23 cellular contexts compared by ENCODE assay signal in the genomic region with DNA sequence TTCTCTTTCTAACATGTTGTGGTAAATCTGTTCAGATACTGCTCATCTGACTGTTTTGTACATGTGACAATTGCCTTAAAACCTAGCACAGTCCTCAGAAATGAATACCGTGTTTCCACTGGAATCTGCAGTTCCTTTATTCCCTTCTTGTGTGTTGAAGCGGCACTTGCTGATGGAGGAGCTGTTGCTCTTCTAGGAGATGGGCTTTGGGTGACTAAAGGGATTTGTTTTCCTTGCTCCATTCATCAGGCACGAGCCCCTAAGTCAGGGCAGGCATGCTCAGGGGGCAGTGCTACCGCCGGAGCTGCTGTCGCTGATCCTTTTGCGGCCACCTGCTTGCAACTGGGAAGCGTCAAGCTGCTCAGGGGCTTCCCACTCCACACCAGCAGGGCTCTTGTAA. TPM values are rescaled to one million over a fixed set of nuclear protein-coding genes. Genes with fewer than 3 reads are reported as not detected.
DNase-seq lines count a peak whose midpoint lies in the region; ATAC-seq, FAIRE-seq and TF ChIP-seq lines count a peak whose summit lies in the region.
"Had no signal": no experiment of that assay in that cellular context is flagged by ENCODE, and none has a peak within 500 bp of the region (broad histone marks: within the 10 kb centered on the region; RNA-seq: fewer than 3 reads in every experiment).

No MANE protein-coding gene starts in this region.

- H3K4me3 Mint-ChIP-seq in activated naive CD8-positive, alpha-beta T cell treated with anti-CD3 and anti-CD28 coated beads, Interleukin-2, amount 10 ng/mL, durations not matched to agents 7 days and 5 days = no peak overlapping the region
- H3K4me3 Mint-ChIP-seq in activated naive CD8-positive, alpha-beta T cell treated with anti-CD3 and anti-CD28 coated beads, Interleukin-2, amount 50 U/mL, for 24 hours = no peak overlapping the region
- H3K4me3 Mint-ChIP-seq in memory B cell = no peak overlapping the region
- H3K4me3 Mint-ChIP-seq in stimulated activated memory B cell treated with anti-CD40 and anti-IgM and Interleukin-4, amounts not matched to agents 10 μg/mL and 1 μg/mL and 100 μg/mL, for 72 hours = no peak overlapping the region
- H3K4me3 Mint-ChIP-seq: CD14-positive monocyte had no signal

- H3K9me3 ChIP-seq in K562 (replicated peaks; ENCODE audit: control insufficient read depth, insufficient read depth, low read depth, low read length) = no peaks in the 10 kb centered on the region
- H3K9me3 ChIP-seq: Caco-2, MG63 had no signal

- no peak for FAIRE-seq in K562 (lab: Jason Lieb, UNC)
- FAIRE-seq: GM12891, GM19239 had no signal

- no peaks in the 10 kb centered on the region for H3K27me3 Mint-ChIP-seq in activated naive CD8-positive, alpha-beta T cell treated with anti-CD3 and anti-CD28 coated beads, Interleukin-2, amount 10 ng/mL, durations not matched to agents 7 days and 5 days
- no peaks in the 10 kb centered on the region for H3K27me3 Mint-ChIP-seq in activated naive CD8-positive, alpha-beta T cell treated with anti-CD3 and anti-CD28 coated beads, Interleukin-2, amount 50 U/mL, for 24 hours
- no peaks in the 10 kb centered on the region for H3K27me3 Mint-ChIP-seq in memory B cell
- H3K27me3 Mint-ChIP-seq in stimulated activated memory B cell treated with anti-CD40 and anti-IgM and Interleukin-4, amounts not matched to agents 10 μg/mL and 1 μg/mL and 100 μg/mL, for 72 hours = no peaks in the 10 kb centered on the region

- CTCF ChIA-PET in K562 (lab: Yijun Ruan, JAX; ENCODE audit: low intra/inter-chr PET ratio) = no interaction called here

- no peak overlapping the region for H3K9ac ChIP-seq in K562 (ENCODE audit: insufficient read depth in 1 of 2, low read depth in 2 of 2, low read length in 2 of 2)

- no peaks in the 10 kb centered on the region for H4K20me1 ChIP-seq in K562 (replicated peaks; ENCODE audit: control insufficient read depth, insufficient read depth, low read length)

- no peak for TF ChIP-seq RAD21 in K562 (CRISPR knock-in tag; conservative IDR thresholded peaks at IDR 0.05 in 1 of 2, IDR thresholded peaks at IDR 0.05 in 1 of 2)

- peaks cover 3% of the 10 kb centered on the region for H3K9me1 ChIP-seq in K562 (ENCODE audit: control insufficient read depth, insufficient read depth, low read length)

- H3K4me2 ChIP-seq in K562 (ENCODE audit: insufficient read depth, low read length) = no peak overlapping the region

- peaks cover 4% of the 10 kb centered on the region for H3K4me1 Mint-ChIP-seq in activated naive CD8-positive, alpha-beta T cell treated with anti-CD3 and anti-CD28 coated beads, Interleukin-2, amount 10 ng/mL, durations not matched to agents 7 days and 5 days
- H3K4me1 Mint-ChIP-seq in activated naive CD8-positive, alpha-beta T cell treated with anti-CD3 and anti-CD28 coated beads, Interleukin-2, amount 50 U/mL, for 24 hours = peaks cover 10% of the 10 kb centered on the region
- peaks cover 20% of the 10 kb centered on the region for H3K4me1 Mint-ChIP-seq in memory B cell
- H3K4me1 Mint-ChIP-seq in stimulated activated memory B cell treated with anti-CD40 and anti-IgM and Interleukin-4, amounts not matched to agents 10 μg/mL and 1 μg/mL and 100 μg/mL, for 72 hours = peaks cover 51% of the 10 kb centered on the region

- no peak overlapping the region for H3K27ac ChIP-seq in K562 (ENCODE audit: extremely low read depth, low read depth, low read length)

- no peaks in the 10 kb centered on the region for H3K27me3 ChIP-seq in K562 (ENCODE audit: control insufficient read depth in 2 of 2, insufficient read depth in 2 of 2, low read length in 2 of 2)
- H3K27me3 ChIP-seq: MG63 had no signal

- H3K36me3 Mint-ChIP-seq in activated naive CD8-positive, alpha-beta T cell treated with anti-CD3 and anti-CD28 coated beads, Interleukin-2, amount 10 ng/mL, durations not matched to agents 7 days and 5 days = peaks cover 12% of the 10 kb centered on the region
- H3K36me3 Mint-ChIP-seq in activated naive CD8-positive, alpha-beta T cell treated with anti-CD3 and anti-CD28 coated beads, Interleukin-2, amount 50 U/mL, for 24 hours (ENCODE audit: low read depth) = peaks cover 10% of the 10 kb centered on the region
- H3K36me3 Mint-ChIP-seq in memory B cell = peaks cover 14% of the 10 kb centered on the region
- peaks cover 63% of the 10 kb centered on the region for H3K36me3 Mint-ChIP-seq in stimulated activated memory B cell treated with anti-CD40 and anti-IgM and Interleukin-4, amounts not matched to agents 10 μg/mL and 1 μg/mL and 100 μg/mL, for 72 hours

- H3K36me3 ChIP-seq in K562 (ENCODE audit: control insufficient read depth, insufficient read depth, low read length) = peaks cover 20% of the 10 kb centered on the region

- in situ Hi-C loops in K562 (cut with MboI) = no loop called here

- no peak for ATAC-seq in activated naive CD8-positive, alpha-beta T cell treated with anti-CD3 and anti-CD28 coated beads, Interleukin-2, amount 10 ng/mL, durations not matched to agents 7 days and 5 days (ENCODE audit: low read depth)
- no peak for ATAC-seq in activated naive CD8-positive, alpha-beta T cell treated with anti-CD3 and anti-CD28 coated beads, Interleukin-2, amount 50 U/mL, for 24 hours
- ATAC-seq in K562 = no peak
- ATAC-seq in memory B cell (ENCODE audit: low read depth) = no peak
- no peak for ATAC-seq in stimulated activated memory B cell treated with anti-CD40 and anti-IgM and Interleukin-4, amounts not matched to agents 10 μg/mL and 1 μg/mL and 100 μg/mL, for 72 hours
- ATAC-seq in sciatic nerve = no peak
- ATAC-seq: HCT116, Panc1 had no signal

- WGBS in K562 (ENCODE audit: insufficient coverage, low coverage, missing lambda C conversion rate) = 84% methylated on average over 7 of the region's 8 CpGs

- no TSS peak for BruUV-seq in K562 (replicated peaks; lab: Mats Ljungman, UMichigan)

- no peak for TF ChIP-seq EP300 in K562 (IDR thresholded peaks at IDR 0.05; ENCODE audit: low read length)

- no peaks in the 10 kb centered on the region for H3K9me3 Mint-ChIP-seq in activated naive CD8-positive, alpha-beta T cell treated with anti-CD3 and anti-CD28 coated beads, Interleukin-2, amount 10 ng/mL, durations not matched to agents 7 days and 5 days
- H3K9me3 Mint-ChIP-seq in activated naive CD8-positive, alpha-beta T cell treated with anti-CD3 and anti-CD28 coated beads, Interleukin-2, amount 50 U/mL, for 24 hours = no peaks in the 10 kb centered on the region
- H3K9me3 Mint-ChIP-seq in memory B cell = no peaks in the 10 kb centered on the region
- H3K9me3 Mint-ChIP-seq in stimulated activated memory B cell treated with anti-CD40 and anti-IgM and Interleukin-4, amounts not matched to agents 10 μg/mL and 1 μg/mL and 100 μg/mL, for 72 hours = no peaks in the 10 kb centered on the region
- H3K9me3 Mint-ChIP-seq: CD14-positive monocyte had no signal

- TF ChIP-seq POLR2A in K562 (conservative IDR thresholded peaks at IDR 0.05) = no peak

- POLR2A ChIA-PET in activated naive CD8-positive, alpha-beta T cell treated with anti-CD3 and anti-CD28 coated beads, Interleukin-2, amount 10 ng/mL, durations not matched to agents 7 days and 5 days (lab: Charles Lee) = interaction anchor here (0.6 kb wide), 1 partner anchor 34 kb away, joined by 3 read pairs; no protein-coding TSS in a partner anchor
- POLR2A ChIA-PET in K562 (lab: Yijun Ruan, JAX) = interaction anchor here (0.6 to 3.3 kb wide), 5 partner anchors 8 to 1587 kb away, joined by 3 to 11 read pairs (median 4); no protein-coding TSS in a partner anchor

- DNase-seq in activated naive CD8-positive, alpha-beta T cell treated with anti-CD3 and anti-CD28 coated beads, Interleukin-2, amount 10 ng/mL, durations not matched to agents 7 days and 5 days = no peak
- DNase-seq in activated naive CD8-positive, alpha-beta T cell treated with anti-CD3 and anti-CD28 coated beads, Interleukin-2, amount 50 U/mL, for 24 hours = no peak
- DNase-seq in K562 (ENCODE audit: extremely low read depth in 1 of 4, low spot score in 3 of 4) (no peak), memory B cell (ENCODE audit: low spot score in 2 of 2) (no peak), sciatic nerve (ENCODE audit: low spot score) (no peak), NCI-H748 (lab: John Stamatoyannopoulos, UW; ENCODE audit: unreplicated experiment) (no peak)
- no peak for DNase-seq in activated CD8-positive, alpha-beta memory T cell treated with anti-CD3 and anti-CD28 coated beads for 24 hours
- DNase-seq: 8988T, Caco-2, KG1, NCI-H1092 treated with DMSO at 0.1 percent for 48 hours, NCI-H1694, NCI-H2107, NCI-H345, NCI-H526 treated with DMSO at 0.1 percent for 48 hours, SIG-M5 had no signal

- TF ChIP-seq CTCF in K562 (IDR thresholded peaks at IDR 0.05 in 2 of 3, conservative IDR thresholded peaks at IDR 0.05 in 1 of 3; ENCODE audit: insufficient read depth in 2 of 3, low read depth in 1 of 3, low read length in 3 of 3) = no peak

- H2AFZ ChIP-seq in K562 (ENCODE audit: low read depth, low read length) = no peak overlapping the region

- H3K79me2 ChIP-seq in K562 (ENCODE audit: control insufficient read depth, insufficient read depth, low read length) = no peaks in the 10 kb centered on the region

- no peak overlapping the region for H3K4me3 ChIP-seq in K562
- H3K4me3 ChIP-seq: MG63 had no signal

- intact Hi-C loops in K562 (cut with micrococcal nuclease) = no loop called here
- intact Hi-C loops in sciatic nerve (cut with DNase I) = no loop called here

- H3K4me1 ChIP-seq in K562 (replicated peaks in 1 of 2; ENCODE audit: control insufficient read depth in 2 of 2, insufficient read depth in 2 of 2, low read length in 2 of 2) = peaks cover 18 to 46% of the 10 kb centered on the region in 2 experiments; a peak in 4 of 5 replicates

- peak overlapping the region; percentile 31 for H3K27ac Mint-ChIP-seq in activated naive CD8-positive, alpha-beta T cell treated with anti-CD3 and anti-CD28 coated beads, Interleukin-2, amount 10 ng/mL, durations not matched to agents 7 days and 5 days
- H3K27ac Mint-ChIP-seq in activated naive CD8-positive, alpha-beta T cell treated with anti-CD3 and anti-CD28 coated beads, Interleukin-2, amount 50 U/mL, for 24 hours = no peak overlapping the region
- H3K27ac Mint-ChIP-seq in memory B cell = peak overlapping the region; percentile 58
- peak overlapping the region; percentile 27 for H3K27ac Mint-ChIP-seq in stimulated activated memory B cell treated with anti-CD40 and anti-IgM and Interleukin-4, amounts not matched to agents 10 μg/mL and 1 μg/mL and 100 μg/mL, for 72 hours

RNA-seq across cellular contexts. Expression of gene CEP68, which starts 32.5 kb away (rescaled TPM):
- 10 to 100 TPM; 20.9 to 22.8 TPM for total RNA-seq in activated naive CD8-positive, alpha-beta T cell treated with anti-CD3 and anti-CD28 coated beads, Interleukin-2, amount 10 ng/mL, durations not matched to agents 7 days and 5 days
- 19.6 and 32.3 TPM in 2 replicates for total RNA-seq in K562 (2011; cell fraction: chromatin; rRNA removed; ENCODE audit: low replicate concordance)
- total RNA-seq in K562 (2011; cell fraction: nucleolus; rRNA removed) = 15.3 and 16.3 TPM in 2 replicates
- total RNA-seq in K562 (2011; cell fraction: nucleoplasm; rRNA removed) = 16.1 and 19.7 TPM in 2 replicates
- total RNA-seq in K562 (2014; rRNA removed) = 4.5 and 7.2 TPM in 2 replicates
- 5.2 and 5.3 TPM in 2 replicates for total RNA-seq in K562 (2014; rRNA removed; fragmentation: Illumina TruSeq; extraction: Trizol)
- total RNA-seq in K562 (2015; rRNA removed; fragmentation: Illumina TruSeq; extraction: Trizol) = 4.8 and 5.1 TPM in 2 replicates
- 8.5 and 9.1 TPM in 2 replicates for total RNA-seq in K562 (2021)
- polyA plus RNA-seq in K562 (2011; rRNA removed) = 5.4 and 9.7 TPM in 2 replicates
- polyA plus RNA-seq in K562 (2011; cell fraction: cytosol; rRNA removed) = 4.7 and 6.8 TPM in 2 replicates
- polyA plus RNA-seq in K562 (2011; cell fraction: nucleus; rRNA removed) = 9.6 and 10.4 TPM in 2 replicates
- polyA plus RNA-seq in K562 (2012) = 4.6 and 8.4 TPM in 2 replicates
- 6.7 and 7.2 TPM in 2 replicates for polyA plus RNA-seq in K562 (2014; fragmentation: Illumina TruSeq; extraction: Trizol)
- 1 to 10 TPM; 1.4 to 1.5 TPM for polyA plus RNA-seq in K562 (2014; fragmentation: Nextera tagmentation; extraction: Ambion mirVana)
- 5.2 and 8.7 TPM in 2 replicates for polyA plus RNA-seq in K562 (2014; rRNA removed)
- polyA minus RNA-seq in K562 (2011; rRNA and poly(A)+ RNA removed) = 8.3 and 11.7 TPM in 2 replicates
- polyA minus RNA-seq in K562 (2011; cell fraction: cytosol; rRNA and poly(A)+ RNA removed) = 3.4 and 4.0 TPM in 2 replicates
- polyA minus RNA-seq in K562 (2011; cell fraction: nucleus; rRNA and poly(A)+ RNA removed) = 10.6 and 15.1 TPM in 2 replicates
- total RNA-seq in sciatic nerve = 29.1 TPM

RNA-seq across cellular contexts. Expression of gene SLC1A4, which starts 34.5 kb away (rescaled TPM):
- total RNA-seq in activated naive CD8-positive, alpha-beta T cell treated with anti-CD3 and anti-CD28 coated beads, Interleukin-2, amount 10 ng/mL, durations not matched to agents 7 days and 5 days = 10 to 100 TPM; 26.8 to 27.0 TPM
- 17.5 and 18.4 TPM in 2 replicates for total RNA-seq in K562 (2011; cell fraction: chromatin; rRNA removed; ENCODE audit: low replicate concordance)
- 26.2 and 28.7 TPM in 2 replicates for total RNA-seq in K562 (2011; cell fraction: nucleolus; rRNA removed)
- 23.0 and 27.7 TPM in 2 replicates for total RNA-seq in K562 (2011; cell fraction: nucleoplasm; rRNA removed)
- total RNA-seq in K562 (2014; rRNA removed) (13.9 TPM in 2 replicates), K562 (2014; rRNA removed; fragmentation: Illumina TruSeq; extraction: Trizol) (10.9 and 11.5 TPM in 2 replicates), K562 (2015; rRNA removed; fragmentation: Illumina TruSeq; extraction: Trizol) (4.4 and 4.6 TPM in 2 replicates), K562 (2021) (18.5 and 24.0 TPM in 2 replicates), sciatic nerve (14.3 TPM)
- polyA plus RNA-seq in K562 (2011; rRNA removed) (6.9 and 13.4 TPM in 2 replicates), K562 (2014; fragmentation: Illumina TruSeq; extraction: Trizol) (16.4 and 18.0 TPM in 2 replicates), K562 (2014; fragmentation: Nextera tagmentation; extraction: Ambion mirVana) (1 to 10 TPM; 5.0 to 6.8 TPM), K562 (2014; rRNA removed) (9.8 and 11.6 TPM in 2 replicates)
- polyA plus RNA-seq in K562 (2011; cell fraction: cytosol; rRNA removed) = 7.5 and 14.3 TPM in 2 replicates
- 11.3 and 11.9 TPM in 2 replicates for polyA plus RNA-seq in K562 (2011; cell fraction: nucleus; rRNA removed)
- 8.3 and 42.0 TPM in 2 replicates for polyA plus RNA-seq in K562 (2012)
- polyA minus RNA-seq in K562 (2011; rRNA and poly(A)+ RNA removed) = 14.3 and 23.1 TPM in 2 replicates
- 10.3 and 18.3 TPM in 2 replicates for polyA minus RNA-seq in K562 (2011; cell fraction: cytosol; rRNA and poly(A)+ RNA removed)
- 4.3 and 8.0 TPM in 2 replicates for polyA minus RNA-seq in K562 (2011; cell fraction: nucleus; rRNA and poly(A)+ RNA removed)
